26 cellular contexts compared by ENCODE assay signal in the genomic region with DNA sequence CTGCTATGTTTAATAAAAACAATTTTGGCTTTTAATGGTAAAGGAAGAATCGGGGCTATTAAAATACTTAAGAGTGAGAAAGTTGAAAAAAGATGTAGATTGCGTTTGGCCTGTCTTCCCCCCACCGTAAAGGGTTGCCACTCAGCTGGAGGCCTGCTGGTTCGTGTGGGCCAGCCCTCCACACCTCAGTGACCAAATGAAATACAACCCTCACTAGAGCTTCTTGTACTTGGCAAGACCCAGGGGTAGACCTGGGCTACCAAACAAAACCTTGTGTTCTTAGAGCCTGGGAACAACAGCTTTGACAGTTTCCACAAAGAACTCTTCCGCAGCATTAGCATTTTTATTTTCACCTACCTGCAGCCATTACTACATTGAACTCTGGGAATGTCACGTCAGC.
DNase-seq lines count a peak whose midpoint lies in the region; ATAC-seq, FAIRE-seq and TF ChIP-seq lines count a peak whose summit lies in the region.
"Had no signal": no experiment of that assay in that cellular context is flagged by ENCODE, and none has a peak within 500 bp of the region (broad histone marks: within the 10 kb centered on the region; RNA-seq: fewer than 3 reads in every experiment).

No MANE protein-coding gene starts in this region.

- WGBS in HepG2 (ENCODE audit: low lambda C conversion rate), result 33% methylated on average over 6 of the region's 6 CpGs
- 63% methylated on average over 6 of the region's 6 CpGs for WGBS in right lobe of liver (ENCODE audit: insufficient coverage, low coverage, low lambda C conversion rate, missing lambda C conversion rate)

- H3K4me1 Mint-ChIP-seq in stimulated activated naive B cell treated with anti-CD40 and anti-IgM and Interleukin-4, amounts not matched to agents 10 μg/mL and 1 μg/mL and 100 μg/mL, for 72 hours, result no peaks in the 10 kb centered on the region
- no peaks in the 10 kb centered on the region for H3K4me1 Mint-ChIP-seq in natural killer cell
- H3K4me1 Mint-ChIP-seq: CD14-positive monocyte; CD8-positive, alpha-beta memory T cell had no signal

- H3K9me3 Mint-ChIP-seq in stimulated activated naive B cell treated with anti-CD40 and anti-IgM and Interleukin-4, amounts not matched to agents 10 μg/mL and 1 μg/mL and 100 μg/mL, for 72 hours, result no peaks in the 10 kb centered on the region
- H3K9me3 Mint-ChIP-seq in natural killer cell, result no peaks in the 10 kb centered on the region

- H3K4me3 Mint-ChIP-seq in stimulated activated naive B cell treated with anti-CD40 and anti-IgM and Interleukin-4, amounts not matched to agents 10 μg/mL and 1 μg/mL and 100 μg/mL, for 72 hours, result no peak overlapping the region
- H3K4me3 Mint-ChIP-seq in natural killer cell, result no peak overlapping the region
- H3K4me3 Mint-ChIP-seq: CD14-positive monocyte; CD4-positive, alpha-beta T cell; CD8-positive, alpha-beta memory T cell; GM23338; H9 had no signal

- H3K27me3 ChIP-seq in HepG2 (ENCODE audit: control insufficient read depth in 1 of 2, insufficient read depth in 2 of 2, low read length in 2 of 2) (no peaks in the 10 kb centered on the region), right lobe of liver (no peaks in the 10 kb centered on the region)
- H3K27me3 ChIP-seq: BE2C; BLaER1 treated with 17β-estradiol and CSF1 and Interleukin-3, amounts not matched to agents 10 nM and 100 nM had no signal

- no peaks in the 10 kb centered on the region for H3K79me2 ChIP-seq in HepG2 (ENCODE audit: insufficient read depth, low read length)

- FAIRE-seq in HepG2 (lab: Jason Lieb, UNC), result no peak
- FAIRE-seq: A549, GM12891, GM18507 had no signal

- no peaks in the 10 kb centered on the region for H3K36me3 Mint-ChIP-seq in stimulated activated naive B cell treated with anti-CD40 and anti-IgM and Interleukin-4, amounts not matched to agents 10 μg/mL and 1 μg/mL and 100 μg/mL, for 72 hours
- peaks cover 6% of the 10 kb centered on the region for H3K36me3 Mint-ChIP-seq in natural killer cell
- H3K36me3 Mint-ChIP-seq: CD14-positive monocyte had no signal

- DNase-seq in HepG2 (ENCODE audit: low spot score) (no peak), right lobe of liver (no peak), NCI-H526 treated with DMSO at 0.1 percent for 48 hours (lab: John Stamatoyannopoulos, UW) (peak; percentile 70), hippocampal formation (lab: John Stamatoyannopoulos, UW) (no peak), natural killer cell (no peak)
- DNase-seq in stimulated activated naive B cell treated with anti-CD40 and anti-IgM and Interleukin-4, amounts not matched to agents 10 μg/mL and 1 μg/mL and 100 μg/mL, for 72 hours, result no peak
- DNase-seq in activated CD4-positive, alpha-beta T cell treated with anti-CD3 and anti-CD28 coated beads, Interleukin-2, amount 50 U/mL, for 1 hour, result no peak
- DNase-seq: 8988T; ACHN; AML-193; BE2C; Calu3; CD4-positive, alpha-beta T cell; CD8-positive, alpha-beta memory T cell; COR-L47; DMS53; DMS79 treated with DMSO at 0.1 percent for 48 hours; GF-D8; H9 had no signal

- ATAC-seq in HepG2 (no peak), right lobe of liver (no peak), natural killer cell (no peak)
- ATAC-seq in stimulated activated naive B cell treated with anti-CD40 and anti-IgM and Interleukin-4, amounts not matched to agents 10 μg/mL and 1 μg/mL and 100 μg/mL, for 72 hours (replicated peaks), result no peak
- ATAC-seq: A549, GM23338, HCT116 had no signal

- CTCF ChIA-PET in HepG2 (lab: Yijun Ruan, JAX; ENCODE audit: low intra/inter-chr PET ratio, low total read pairs), result no interaction called here

- H3K4me1 ChIP-seq in HepG2 (ENCODE audit: insufficient read depth, low read length) (no peaks in the 10 kb centered on the region), right lobe of liver (no peaks in the 10 kb centered on the region)
- H3K4me1 ChIP-seq: A549; BE2C; BLaER1 treated with 17β-estradiol and CSF1 and Interleukin-3, amounts not matched to agents 10 nM and 100 nM had no signal

- peaks cover 6% of the 10 kb centered on the region; the same call in 1 of the 2 replicates for H3K9me3 ChIP-seq in HepG2 (ENCODE audit: low read length)
- no peaks in the 10 kb centered on the region for H3K9me3 ChIP-seq in right lobe of liver
- H3K9me3 ChIP-seq: A549, BE2C had no signal

- no peaks in the 10 kb centered on the region for H4K20me1 ChIP-seq in HepG2 (ENCODE audit: insufficient read depth, low read length)
- H4K20me1 ChIP-seq: BLaER1 treated with 17β-estradiol and CSF1 and Interleukin-3, amounts not matched to agents 10 nM and 100 nM had no signal

- H3K27ac Mint-ChIP-seq in stimulated activated naive B cell treated with anti-CD40 and anti-IgM and Interleukin-4, amounts not matched to agents 10 μg/mL and 1 μg/mL and 100 μg/mL, for 72 hours, result peak overlapping the region; percentile 56
- H3K27ac Mint-ChIP-seq in natural killer cell, result no peak overlapping the region
- H3K27ac Mint-ChIP-seq: CD14-positive monocyte; CD4-positive, alpha-beta T cell; GM23338; H9 had no signal

- intact Hi-C loops in HepG2 (cut with micrococcal nuclease; ENCODE audit: unreplicated experiment), result no loop called here
- intact Hi-C loops in right lobe of liver (cut with DNase I), result no loop called here
- intact Hi-C loops in natural killer cell (cut with micrococcal nuclease), result no loop called here

- TF ChIP-seq POLR2A in HepG2 (IDR thresholded peaks at IDR 0.05; ENCODE audit: insufficient read depth in 1 of 2, low read depth in 2 of 2, low read length in 2 of 2) (no peak), right lobe of liver (IDR thresholded peaks at IDR 0.05) (no peak)

- H3K27me3 Mint-ChIP-seq in stimulated activated naive B cell treated with anti-CD40 and anti-IgM and Interleukin-4, amounts not matched to agents 10 μg/mL and 1 μg/mL and 100 μg/mL, for 72 hours, result peaks cover 23 to 32% of the 10 kb centered on the region in 2 donors
- H3K27me3 Mint-ChIP-seq in natural killer cell (ENCODE audit: low read depth in 2 of 2), result no peaks in the 10 kb centered on the region

- in situ Hi-C loops in HepG2 (cut with HindIII; ENCODE audit: extremely low pct_ligation_motif_present, low pct_unique_long_range_greater_than_20kb), result no loop called here

- BruUV-seq in HepG2 (replicated peaks; lab: Mats Ljungman, UMichigan), result no TSS peak

- no peaks in the 10 kb centered on the region for H3K36me3 ChIP-seq in HepG2 (replicated peaks in 1 of 2; ENCODE audit: control insufficient read depth in 1 of 2, insufficient read depth in 2 of 2, low read length in 2 of 2)
- H3K36me3 ChIP-seq in right lobe of liver, result no peaks in the 10 kb centered on the region
- H3K36me3 ChIP-seq: BE2C; BLaER1 treated with 17β-estradiol and CSF1 and Interleukin-3, amounts not matched to agents 10 nM and 100 nM had no signal

- no peak overlapping the region for H3K4me3 ChIP-seq in HepG2 (replicated peaks in 1 of 3; ENCODE audit: insufficient read depth in 1 of 3, low read depth in 2 of 3, low read length in 3 of 3)
- no peak overlapping the region for H3K4me3 ChIP-seq in right lobe of liver
- H3K4me3 ChIP-seq: A549; BLaER1 treated with 17β-estradiol and CSF1 and Interleukin-3, amounts not matched to agents 10 nM and 100 nM; GM23338 had no signal

- no peak for TF ChIP-seq RAD21 in HepG2 (CRISPR knock-in tag; IDR thresholded peaks at IDR 0.05)

- H3K27ac ChIP-seq in HepG2 (ENCODE audit: extremely low read length, insufficient read depth, low read length), result no peak overlapping the region
- no peak overlapping the region for H3K27ac ChIP-seq in right lobe of liver
- H3K27ac ChIP-seq: A549; BLaER1 treated with 17β-estradiol and CSF1 and Interleukin-3, amounts not matched to agents 10 nM and 100 nM had no signal

- H3K4me2 ChIP-seq in HepG2 (ENCODE audit: low read depth, low read length), result no peak overlapping the region
- H3K4me2 ChIP-seq: A549; BLaER1 treated with 17β-estradiol and CSF1 and Interleukin-3, amounts not matched to agents 10 nM and 100 nM; GM23338 had no signal

- TF ChIP-seq CTCF in HepG2 (CRISPR knock-in tag; IDR thresholded peaks at IDR 0.05) (no peak), right lobe of liver (IDR thresholded peaks at IDR 0.05) (no peak), natural killer cell (IDR thresholded peaks at IDR 0.05) (no peak)

- TF ChIP-seq EP300 in HepG2 (IDR thresholded peaks at IDR 0.05; ENCODE audit: low read depth in 2 of 2, low read length in 2 of 2) (no peak), HepG2 (CRISPR knock-in tag; IDR thresholded peaks at IDR 0.05; ENCODE audit: borderline replicate concordance) (no peak)

- no peak overlapping the region for H3K9ac ChIP-seq in HepG2 (ENCODE audit: insufficient read depth, low read depth, low read length)
- H3K9ac ChIP-seq: BLaER1 treated with 17β-estradiol and CSF1 and Interleukin-3, amounts not matched to agents 10 nM and 100 nM had no signal

- POLR2A ChIA-PET in HepG2 (lab: Yijun Ruan, JAX), result no interaction called here

- no peak overlapping the region for H2AFZ ChIP-seq in HepG2 (ENCODE audit: low read length)
- H2AFZ ChIP-seq: GM23338 had no signal

TF ChIP-seq in HepG2, 621 proteins besides CTCF, POLR2A, EP300 and RAD21 (continues in another document):
- TF ChIP-seq SP140L (CRISPR knock-in tag; IDR thresholded peaks at IDR 0.05; ENCODE audit: borderline replicate concordance) (no peak), GZF1 (CRISPR knock-in tag; IDR thresholded peaks at IDR 0.05) (no peak), ZFP90 (CRISPR knock-in tag; IDR thresholded peaks at IDR 0.05; ENCODE audit: borderline replicate concordance) (no peak), MED1 (CRISPR knock-in tag; IDR thresholded peaks at IDR 0.05) (no peak), NFIB (CRISPR knock-in tag; IDR thresholded peaks at IDR 0.05; ENCODE audit: borderline replicate concordance) (no peak)
